1 cellular context compared by ENCODE assay signal in genomic region chr1:14929547-14930223, GRCh38.
TF ChIP-seq lines count a peak whose summit lies in the region.

No MANE protein-coding gene starts in this region.

TF ChIP-seq in K562, 482 proteins besides CTCF, POLR2A, EP300 and RAD21 (continued from another document and continues in another):
- TF ChIP-seq, protein P1, sequence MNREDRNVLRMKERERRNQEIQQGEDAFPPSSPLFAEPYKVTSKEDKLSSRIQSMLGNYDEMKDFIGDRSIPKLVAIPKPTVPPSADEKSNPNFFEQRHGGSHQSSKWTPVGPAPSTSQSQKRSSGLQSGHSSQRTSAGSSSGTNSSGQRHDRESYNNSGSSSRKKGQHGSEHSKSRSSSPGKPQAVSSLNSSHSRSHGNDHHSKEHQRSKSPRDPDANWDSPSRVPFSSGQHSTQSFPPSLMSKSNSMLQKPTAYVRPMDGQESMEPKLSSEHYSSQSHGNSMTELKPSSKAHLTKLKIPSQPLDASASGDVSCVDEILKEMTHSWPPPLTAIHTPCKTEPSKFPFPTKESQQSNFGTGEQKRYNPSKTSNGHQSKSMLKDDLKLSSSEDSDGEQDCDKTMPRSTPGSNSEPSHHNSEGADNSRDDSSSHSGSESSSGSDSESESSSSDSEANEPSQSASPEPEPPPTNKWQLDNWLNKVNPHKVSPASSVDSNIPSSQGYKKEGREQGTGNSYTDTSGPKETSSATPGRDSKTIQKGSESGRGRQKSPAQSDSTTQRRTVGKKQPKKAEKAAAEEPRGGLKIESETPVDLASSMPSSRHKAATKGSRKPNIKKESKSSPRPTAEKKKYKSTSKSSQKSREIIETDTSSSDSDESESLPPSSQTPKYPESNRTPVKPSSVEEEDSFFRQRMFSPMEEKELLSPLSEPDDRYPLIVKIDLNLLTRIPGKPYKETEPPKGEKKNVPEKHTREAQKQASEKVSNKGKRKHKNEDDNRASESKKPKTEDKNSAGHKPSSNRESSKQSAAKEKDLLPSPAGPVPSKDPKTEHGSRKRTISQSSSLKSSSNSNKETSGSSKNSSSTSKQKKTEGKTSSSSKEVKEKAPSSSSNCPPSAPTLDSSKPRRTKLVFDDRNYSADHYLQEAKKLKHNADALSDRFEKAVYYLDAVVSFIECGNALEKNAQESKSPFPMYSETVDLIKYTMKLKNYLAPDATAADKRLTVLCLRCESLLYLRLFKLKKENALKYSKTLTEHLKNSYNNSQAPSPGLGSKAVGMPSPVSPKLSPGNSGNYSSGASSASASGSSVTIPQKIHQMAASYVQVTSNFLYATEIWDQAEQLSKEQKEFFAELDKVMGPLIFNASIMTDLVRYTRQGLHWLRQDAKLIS (CRISPR knock-in tag; IDR thresholded peaks at IDR 0.05): no peak
- TF ChIP-seq, protein P2, sequence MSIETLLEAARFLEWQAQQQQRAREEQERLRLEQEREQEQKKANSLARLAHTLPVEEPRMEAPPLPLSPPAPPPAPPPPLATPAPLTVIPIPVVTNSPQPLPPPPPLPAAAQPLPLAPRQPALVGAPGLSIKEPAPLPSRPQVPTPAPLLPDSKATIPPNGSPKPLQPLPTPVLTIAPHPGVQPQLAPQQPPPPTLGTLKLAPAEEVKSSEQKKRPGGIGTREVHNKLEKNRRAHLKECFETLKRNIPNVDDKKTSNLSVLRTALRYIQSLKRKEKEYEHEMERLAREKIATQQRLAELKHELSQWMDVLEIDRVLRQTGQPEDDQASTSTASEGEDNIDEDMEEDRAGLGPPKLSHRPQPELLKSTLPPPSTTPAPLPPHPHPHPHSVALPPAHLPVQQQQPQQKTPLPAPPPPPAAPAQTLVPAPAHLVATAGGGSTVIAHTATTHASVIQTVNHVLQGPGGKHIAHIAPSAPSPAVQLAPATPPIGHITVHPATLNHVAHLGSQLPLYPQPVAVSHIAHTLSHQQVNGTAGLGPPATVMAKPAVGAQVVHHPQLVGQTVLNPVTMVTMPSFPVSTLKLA (conservative IDR thresholded peaks at IDR 0.05): peak; percentile 85 to 94
- TF ChIP-seq, protein P3, sequence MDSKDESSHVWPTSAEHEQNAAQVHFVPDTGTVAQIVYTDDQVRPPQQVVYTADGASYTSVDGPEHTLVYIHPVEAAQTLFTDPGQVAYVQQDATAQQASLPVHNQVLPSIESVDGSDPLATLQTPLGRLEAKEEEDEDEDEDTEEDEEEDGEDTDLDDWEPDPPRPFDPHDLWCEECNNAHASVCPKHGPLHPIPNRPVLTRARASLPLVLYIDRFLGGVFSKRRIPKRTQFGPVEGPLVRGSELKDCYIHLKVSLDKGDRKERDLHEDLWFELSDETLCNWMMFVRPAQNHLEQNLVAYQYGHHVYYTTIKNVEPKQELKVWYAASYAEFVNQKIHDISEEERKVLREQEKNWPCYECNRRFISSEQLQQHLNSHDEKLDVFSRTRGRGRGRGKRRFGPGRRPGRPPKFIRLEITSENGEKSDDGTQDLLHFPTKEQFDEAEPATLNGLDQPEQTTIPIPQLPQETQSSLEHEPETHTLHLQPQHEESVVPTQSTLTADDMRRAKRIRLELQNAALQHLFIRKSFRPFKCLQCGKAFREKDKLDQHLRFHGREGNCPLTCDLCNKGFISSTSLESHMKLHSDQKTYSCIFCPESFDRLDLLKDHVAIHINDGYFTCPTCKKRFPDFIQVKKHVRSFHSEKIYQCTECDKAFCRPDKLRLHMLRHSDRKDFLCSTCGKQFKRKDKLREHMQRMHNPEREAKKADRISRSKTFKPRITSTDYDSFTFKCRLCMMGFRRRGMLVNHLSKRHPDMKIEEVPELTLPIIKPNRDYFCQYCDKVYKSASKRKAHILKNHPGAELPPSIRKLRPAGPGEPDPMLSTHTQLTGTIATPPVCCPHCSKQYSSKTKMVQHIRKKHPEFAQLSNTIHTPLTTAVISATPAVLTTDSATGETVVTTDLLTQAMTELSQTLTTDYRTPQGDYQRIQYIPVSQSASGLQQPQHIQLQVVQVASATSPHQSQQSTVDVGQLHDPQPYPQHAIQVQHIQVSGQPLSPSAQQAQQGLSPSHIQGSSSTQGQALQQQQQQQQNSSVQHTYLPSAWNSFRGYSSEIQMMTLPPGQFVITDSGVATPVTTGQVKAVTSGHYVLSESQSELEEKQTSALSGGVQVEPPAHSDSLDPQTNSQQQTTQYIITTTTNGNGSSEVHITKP (IDR thresholded peaks at IDR 0.05; ENCODE audit: partially characterized antibody): peak; percentile 74
- no peak for TF ChIP-seq XRCC3 (IDR thresholded peaks at IDR 0.05)
- TF ChIP-seq, protein P4, sequence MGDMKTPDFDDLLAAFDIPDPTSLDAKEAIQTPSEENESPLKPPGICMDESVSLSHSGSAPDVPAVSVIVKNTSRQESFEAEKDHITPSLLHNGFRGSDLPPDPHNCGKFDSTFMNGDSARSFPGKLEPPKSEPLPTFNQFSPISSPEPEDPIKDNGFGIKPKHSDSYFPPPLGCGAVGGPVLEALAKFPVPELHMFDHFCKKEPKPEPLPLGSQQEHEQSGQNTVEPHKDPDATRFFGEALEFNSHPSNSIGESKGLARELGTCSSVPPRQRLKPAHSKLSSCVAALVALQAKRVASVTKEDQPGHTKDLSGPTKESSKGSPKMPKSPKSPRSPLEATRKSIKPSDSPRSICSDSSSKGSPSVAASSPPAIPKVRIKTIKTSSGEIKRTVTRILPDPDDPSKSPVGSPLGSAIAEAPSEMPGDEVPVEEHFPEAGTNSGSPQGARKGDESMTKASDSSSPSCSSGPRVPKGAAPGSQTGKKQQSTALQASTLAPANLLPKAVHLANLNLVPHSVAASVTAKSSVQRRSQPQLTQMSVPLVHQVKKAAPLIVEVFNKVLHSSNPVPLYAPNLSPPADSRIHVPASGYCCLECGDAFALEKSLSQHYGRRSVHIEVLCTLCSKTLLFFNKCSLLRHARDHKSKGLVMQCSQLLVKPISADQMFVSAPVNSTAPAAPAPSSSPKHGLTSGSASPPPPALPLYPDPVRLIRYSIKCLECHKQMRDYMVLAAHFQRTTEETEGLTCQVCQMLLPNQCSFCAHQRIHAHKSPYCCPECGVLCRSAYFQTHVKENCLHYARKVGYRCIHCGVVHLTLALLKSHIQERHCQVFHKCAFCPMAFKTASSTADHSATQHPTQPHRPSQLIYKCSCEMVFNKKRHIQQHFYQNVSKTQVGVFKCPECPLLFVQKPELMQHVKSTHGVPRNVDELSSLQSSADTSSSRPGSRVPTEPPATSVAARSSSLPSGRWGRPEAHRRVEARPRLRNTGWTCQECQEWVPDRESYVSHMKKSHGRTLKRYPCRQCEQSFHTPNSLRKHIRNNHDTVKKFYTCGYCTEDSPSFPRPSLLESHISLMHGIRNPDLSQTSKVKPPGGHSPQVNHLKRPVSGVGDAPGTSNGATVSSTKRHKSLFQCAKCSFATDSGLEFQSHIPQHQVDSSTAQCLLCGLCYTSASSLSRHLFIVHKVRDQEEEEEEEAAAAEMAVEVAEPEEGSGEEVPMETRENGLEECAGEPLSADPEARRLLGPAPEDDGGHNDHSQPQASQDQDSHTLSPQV (IDR thresholded peaks at IDR 0.05): peak; percentile 55; the same call in 1 of the 2 replicates
- 0 out of 2 replicates have a peak, but pooled peaks have one; percentile 8 for TF ChIP-seq BCOR (IDR thresholded peaks at IDR 0.05)
- no peak for TF ChIP-seq ILK (tag; IDR thresholded peaks at IDR 0.05; ENCODE audit: borderline replicate concordance, low read depth)
- TF ChIP-seq ZNF146 (CRISPR knock-in tag; IDR thresholded peaks at IDR 0.05; ENCODE audit: unreplicated experiment): no peak
- no peak for TF ChIP-seq GTF2B (IDR thresholded peaks at IDR 0.05; ENCODE audit: extremely low read depth, insufficient read length)
- TF ChIP-seq, protein P5, sequence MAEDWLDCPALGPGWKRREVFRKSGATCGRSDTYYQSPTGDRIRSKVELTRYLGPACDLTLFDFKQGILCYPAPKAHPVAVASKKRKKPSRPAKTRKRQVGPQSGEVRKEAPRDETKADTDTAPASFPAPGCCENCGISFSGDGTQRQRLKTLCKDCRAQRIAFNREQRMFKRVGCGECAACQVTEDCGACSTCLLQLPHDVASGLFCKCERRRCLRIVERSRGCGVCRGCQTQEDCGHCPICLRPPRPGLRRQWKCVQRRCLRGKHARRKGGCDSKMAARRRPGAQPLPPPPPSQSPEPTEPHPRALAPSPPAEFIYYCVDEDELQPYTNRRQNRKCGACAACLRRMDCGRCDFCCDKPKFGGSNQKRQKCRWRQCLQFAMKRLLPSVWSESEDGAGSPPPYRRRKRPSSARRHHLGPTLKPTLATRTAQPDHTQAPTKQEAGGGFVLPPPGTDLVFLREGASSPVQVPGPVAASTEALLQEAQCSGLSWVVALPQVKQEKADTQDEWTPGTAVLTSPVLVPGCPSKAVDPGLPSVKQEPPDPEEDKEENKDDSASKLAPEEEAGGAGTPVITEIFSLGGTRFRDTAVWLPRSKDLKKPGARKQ (CRISPR knock-in tag; IDR thresholded peaks at IDR 0.05): no peak
- no peak for TF ChIP-seq BRD9 (IDR thresholded peaks at IDR 0.05; ENCODE audit: low read depth, partially characterized antibody)
- TF ChIP-seq ZKSCAN3 (CRISPR knock-in tag; IDR thresholded peaks at IDR 0.05): no peak
- TF ChIP-seq SRSF3 (IDR thresholded peaks at IDR 0.05; ENCODE audit: insufficient read depth, low read length): no peak
- TF ChIP-seq SLC30A9 (CRISPR knock-in tag; IDR thresholded peaks at IDR 0.05): no peak
- TF ChIP-seq SMARCB1 (IDR thresholded peaks at IDR 0.05; ENCODE audit: insufficient read length, low read depth): no peak
- TF ChIP-seq SRSF9 (IDR thresholded peaks at IDR 0.05; ENCODE audit: borderline replicate concordance, low read depth, low read length): no peak
- no peak for TF ChIP-seq ZNF436 (CRISPR knock-in tag; IDR thresholded peaks at IDR 0.05)
- TF ChIP-seq NFATC3 (IDR thresholded peaks at IDR 0.05): no peak
- TF ChIP-seq SRSF1 (IDR thresholded peaks at IDR 0.05; ENCODE audit: low read depth, low read length): no peak
- peak; percentile 51; the same call in 1 of the 2 replicates for TF ChIP-seq FOXP1 (CRISPR knock-in tag; IDR thresholded peaks at IDR 0.05)
- TF ChIP-seq ATF3 (IDR thresholded peaks at IDR 0.05): peak; percentile 87
- TF ChIP-seq ATF3 (CRISPR knock-in tag; conservative IDR thresholded peaks at IDR 0.05): peak; percentile 41; the same call in 1 of the 2 replicates
- TF ChIP-seq SMAD3 (CRISPR knock-in tag; conservative IDR thresholded peaks at IDR 0.05): no peak
- TF ChIP-seq HMG20A (CRISPR knock-in tag; conservative IDR thresholded peaks at IDR 0.05): no peak
- TF ChIP-seq TEAD4 (IDR thresholded peaks at IDR 0.05; ENCODE audit: low read length): 0 out of 2 replicates have a peak, but pooled peaks have one; percentile 36
- TF ChIP-seq TEAD4 (CRISPR knock-in tag; IDR thresholded peaks at IDR 0.05; ENCODE audit: borderline replicate concordance): no peak
- 0 out of 2 replicates have a peak, but pooled peaks have one; percentile 46 for TF ChIP-seq MYNN (IDR thresholded peaks at IDR 0.05)
- no peak for TF ChIP-seq MYNN (CRISPR knock-in tag; IDR thresholded peaks at IDR 0.05)
- TF ChIP-seq PCBP2 (IDR thresholded peaks at IDR 0.05; ENCODE audit: low read depth, low read length, poor library complexity, severe bottlenecking): no peak
- TF ChIP-seq ZNF408 (CRISPR knock-in tag; IDR thresholded peaks at IDR 0.05; ENCODE audit: low read depth): no peak
- no peak for TF ChIP-seq ZBTB12 (CRISPR knock-in tag; IDR thresholded peaks at IDR 0.05)
- TF ChIP-seq ZNF668 (CRISPR knock-in tag; IDR thresholded peaks at IDR 0.05): no peak
- TF ChIP-seq ZNF232 (CRISPR knock-in tag; IDR thresholded peaks at IDR 0.05): no peak
- TF ChIP-seq, protein P6, sequence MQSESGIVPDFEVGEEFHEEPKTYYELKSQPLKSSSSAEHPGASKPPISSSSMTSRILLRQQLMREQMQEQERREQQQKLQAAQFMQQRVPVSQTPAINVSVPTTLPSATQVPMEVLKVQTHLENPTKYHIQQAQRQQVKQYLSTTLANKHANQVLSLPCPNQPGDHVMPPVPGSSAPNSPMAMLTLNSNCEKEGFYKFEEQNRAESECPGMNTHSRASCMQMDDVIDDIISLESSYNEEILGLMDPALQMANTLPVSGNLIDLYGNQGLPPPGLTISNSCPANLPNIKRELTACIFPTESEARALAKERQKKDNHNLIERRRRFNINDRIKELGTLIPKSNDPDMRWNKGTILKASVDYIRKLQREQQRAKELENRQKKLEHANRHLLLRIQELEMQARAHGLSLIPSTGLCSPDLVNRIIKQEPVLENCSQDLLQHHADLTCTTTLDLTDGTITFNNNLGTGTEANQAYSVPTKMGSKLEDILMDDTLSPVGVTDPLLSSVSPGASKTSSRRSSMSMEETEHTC (IDR thresholded peaks at IDR 0.05): peak; percentile 94
- TF ChIP-seq, protein P7, sequence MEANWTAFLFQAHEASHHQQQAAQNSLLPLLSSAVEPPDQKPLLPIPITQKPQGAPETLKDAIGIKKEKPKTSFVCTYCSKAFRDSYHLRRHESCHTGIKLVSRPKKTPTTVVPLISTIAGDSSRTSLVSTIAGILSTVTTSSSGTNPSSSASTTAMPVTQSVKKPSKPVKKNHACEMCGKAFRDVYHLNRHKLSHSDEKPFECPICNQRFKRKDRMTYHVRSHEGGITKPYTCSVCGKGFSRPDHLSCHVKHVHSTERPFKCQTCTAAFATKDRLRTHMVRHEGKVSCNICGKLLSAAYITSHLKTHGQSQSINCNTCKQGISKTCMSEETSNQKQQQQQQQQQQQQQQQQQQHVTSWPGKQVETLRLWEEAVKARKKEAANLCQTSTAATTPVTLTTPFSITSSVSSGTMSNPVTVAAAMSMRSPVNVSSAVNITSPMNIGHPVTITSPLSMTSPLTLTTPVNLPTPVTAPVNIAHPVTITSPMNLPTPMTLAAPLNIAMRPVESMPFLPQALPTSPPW (CRISPR knock-in tag; IDR thresholded peaks at IDR 0.05): peak; percentile 39; the same call in 1 of the 2 replicates
- no peak for TF ChIP-seq MCM2 (IDR thresholded peaks at IDR 0.05; ENCODE audit: low read depth)
- TF ChIP-seq CHCHD3 (CRISPR knock-in tag; IDR thresholded peaks at IDR 0.05): no peak
- peak; percentile 69; the same call in 1 of the 2 replicates for TF ChIP-seq TOE1 (IDR thresholded peaks at IDR 0.05; ENCODE audit: borderline replicate concordance)
- no peak for TF ChIP-seq TOE1 (CRISPR knock-in tag; IDR thresholded peaks at IDR 0.05; ENCODE audit: borderline replicate concordance, low read depth)
- TF ChIP-seq STAT5A (IDR thresholded peaks at IDR 0.05; ENCODE audit: borderline replicate concordance, low read length): no peak
- TF ChIP-seq MAFF (IDR thresholded peaks at IDR 0.05; ENCODE audit: low read length): peak; percentile 100
